22 cellular contexts compared by ENCODE assay signal in the genomic region with DNA sequence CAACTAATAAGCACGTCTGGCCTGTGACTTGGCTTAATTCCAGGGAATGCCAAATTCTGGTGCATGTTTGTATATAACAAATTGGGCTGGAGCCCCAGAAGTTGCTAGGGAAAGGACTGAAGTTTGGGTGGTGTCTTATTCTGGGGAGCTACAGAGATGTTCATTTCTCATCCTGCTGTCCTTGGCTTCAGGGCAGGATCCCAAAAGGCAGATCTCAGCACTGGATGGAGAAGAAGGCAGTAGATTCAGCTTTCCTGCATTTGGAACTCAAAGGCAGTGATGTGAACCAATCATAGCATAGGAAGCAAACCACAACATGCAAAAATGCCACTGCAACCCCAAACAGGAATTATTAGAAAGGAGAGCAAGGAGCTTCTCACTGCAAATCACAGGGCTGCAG.
DNase-seq lines count a peak whose midpoint lies in the region; ATAC-seq and TF ChIP-seq lines count a peak whose summit lies in the region.
"Had no signal": no experiment of that assay in that cellular context is flagged by ENCODE, and none has a peak within 500 bp of the region (broad histone marks: within the 10 kb centered on the region; RNA-seq: fewer than 3 reads in every experiment).

No MANE protein-coding gene starts in this region.

- TF ChIP-seq RAD21 in SK-N-SH (IDR thresholded peaks at IDR 0.05; ENCODE audit: low read length): no peak

- H3K27me3 ChIP-seq in left ventricle myocardium inferior (ENCODE audit: low read depth): no peaks in the 10 kb centered on the region
- H3K27me3 ChIP-seq in right cardiac atrium (ENCODE audit: control insufficient read depth, insufficient read depth): no peaks in the 10 kb centered on the region
- no peaks in the 10 kb centered on the region for H3K27me3 ChIP-seq in SK-N-SH (ENCODE audit: insufficient read depth)
- peaks cover 0 to 9% (median 0%) of the 10 kb centered on the region in 4 donors for H3K27me3 ChIP-seq in esophagus muscularis mucosa
- H3K27me3 ChIP-seq: BE2C, BLaER1 had no signal

- peak overlapping the region; percentile 76 for H3K27ac ChIP-seq in left ventricle myocardium inferior (replicated peaks)
- H3K27ac ChIP-seq in right cardiac atrium (ENCODE audit: low read length): no peak overlapping the region
- H3K27ac ChIP-seq in SK-N-SH (ENCODE audit: low read depth in 2 of 2, low read length in 1 of 2): no peak overlapping the region
- H3K27ac ChIP-seq in esophagus muscularis mucosa (replicated peaks in 1 of 4): no peak overlapping the region
- H3K27ac ChIP-seq: BLaER1 had no signal

- H3K9me3 ChIP-seq in left ventricle myocardium inferior (replicated peaks) (no peaks in the 10 kb centered on the region), right cardiac atrium (ENCODE audit: control insufficient read depth, low read length) (no peaks in the 10 kb centered on the region), SK-N-SH (no peaks in the 10 kb centered on the region), esophagus muscularis mucosa (no peaks in the 10 kb centered on the region)
- H3K9me3 ChIP-seq: BE2C, BLaER1 had no signal

- H2AFZ ChIP-seq in SK-N-SH (ENCODE audit: low read depth): no peak overlapping the region

- CTCF ChIA-PET in SK-N-SH (lab: Yijun Ruan, JAX): interaction anchor here (0.6 kb wide), 1 partner anchor 177 kb away, joined by 3 read pairs; no protein-coding TSS in a partner anchor

- H3K79me2 ChIP-seq in SK-N-SH (ENCODE audit: insufficient read depth): no peaks in the 10 kb centered on the region

- peaks cover 11% of the 10 kb centered on the region for H3F3A ChIP-seq in SK-N-SH (replicated peaks; ENCODE audit: insufficient read depth)

- H3K27ac Mint-ChIP-seq in effector memory CD8-positive, alpha-beta T cell: no peak overlapping the region
- H3K27ac Mint-ChIP-seq: CD14-positive monocyte; CD4-positive, alpha-beta memory T cell; CD4-positive, CD25-positive, alpha-beta regulatory T cell; CD8-positive, alpha-beta memory T cell had no signal

- H3K36me3 ChIP-seq in left ventricle myocardium inferior (no peaks in the 10 kb centered on the region), SK-N-SH (replicated peaks in 1 of 2; ENCODE audit: control insufficient read depth in 1 of 2, insufficient read depth in 2 of 2, low read length in 1 of 2) (no peaks in the 10 kb centered on the region), esophagus muscularis mucosa (no peaks in the 10 kb centered on the region)
- H3K36me3 ChIP-seq: BE2C, BLaER1 had no signal

- 23% methylated on average over 1 of the region's 1 CpG for WGBS in right cardiac atrium
- WGBS in SK-N-SH (ENCODE audit: low lambda C conversion rate): 54% methylated on average over 1 of the region's 1 CpG
- 17% methylated on average over 1 of the region's 1 CpG for WGBS in esophagus muscularis mucosa

- H3K9me3 Mint-ChIP-seq in effector memory CD8-positive, alpha-beta T cell: no peaks in the 10 kb centered on the region

- H4K20me1 ChIP-seq in SK-N-SH (ENCODE audit: insufficient read depth): no peaks in the 10 kb centered on the region
- H4K20me1 ChIP-seq: BLaER1 had no signal

- H3K4me3 Mint-ChIP-seq in effector memory CD8-positive, alpha-beta T cell: no peak overlapping the region
- H3K4me3 Mint-ChIP-seq: CD14-positive monocyte; CD4-positive, alpha-beta memory T cell; CD4-positive, CD25-positive, alpha-beta regulatory T cell; CD8-positive, alpha-beta memory T cell had no signal

- H3K9ac ChIP-seq in SK-N-SH: no peak overlapping the region
- H3K9ac ChIP-seq: BLaER1 had no signal

- H3K27me3 Mint-ChIP-seq in effector memory CD8-positive, alpha-beta T cell: peaks cover 15 to 28% of the 10 kb centered on the region in 2 donors

- H3K4me3 ChIP-seq in left ventricle myocardium inferior (no peak overlapping the region), right cardiac atrium (ENCODE audit: low read length) (no peak overlapping the region), SK-N-SH (ENCODE audit: low read depth in 2 of 2, low read length in 1 of 2) (no peak overlapping the region), esophagus muscularis mucosa (no peak overlapping the region)
- H3K4me3 ChIP-seq: BLaER1, GM12878 had no signal

- TF ChIP-seq CTCF in left ventricle myocardium inferior (IDR thresholded peaks at IDR 0.05; ENCODE audit: borderline replicate concordance) (no peak), SK-N-SH (IDR thresholded peaks at IDR 0.05) (no peak), esophagus muscularis mucosa (IDR thresholded peaks at IDR 0.05) (no peak)

- H3K4me1 Mint-ChIP-seq in effector memory CD8-positive, alpha-beta T cell (ENCODE audit: low read depth in 2 of 2): no peaks in the 10 kb centered on the region
- H3K4me1 Mint-ChIP-seq: CD4-positive, alpha-beta memory T cell; CD4-positive, CD25-positive, alpha-beta regulatory T cell; CD8-positive, alpha-beta memory T cell had no signal

- TF ChIP-seq EP300 in SK-N-SH (IDR thresholded peaks at IDR 0.05; ENCODE audit: borderline replicate concordance in 1 of 2, low read depth in 1 of 2, low read length in 1 of 2) (no peak), esophagus muscularis mucosa (IDR thresholded peaks at IDR 0.05) (no peak)

- H3K4me2 ChIP-seq in SK-N-SH: no peak overlapping the region
- H3K4me2 ChIP-seq: BLaER1 had no signal

- TF ChIP-seq POLR2A in esophagus muscularis mucosa (IDR thresholded peaks at IDR 0.05; ENCODE audit: low read depth): no peak

- ATAC-seq in right cardiac atrium (no peak), HG03097 (IDR thresholded peaks at IDR 0.05; ENCODE audit: low FRiP score, unreplicated experiment) (no peak)
- ATAC-seq in effector memory CD8-positive, alpha-beta T cell (replicated peaks): no peak
- ATAC-seq: GM12878 had no signal

- H3K9me2 ChIP-seq in SK-N-SH: no peaks in the 10 kb centered on the region

- H3K36me3 Mint-ChIP-seq in effector memory CD8-positive, alpha-beta T cell (ENCODE audit: insufficient read depth): no peaks in the 10 kb centered on the region
- H3K36me3 Mint-ChIP-seq: CD14-positive monocyte; CD4-positive, alpha-beta memory T cell; CD4-positive, CD25-positive, alpha-beta regulatory T cell; CD8-positive, alpha-beta memory T cell had no signal

- POLR2A ChIA-PET in SK-N-SH (lab: Yijun Ruan, JAX): interaction anchor here (0.8 kb wide), 2 partner anchors 10 to 12 kb away, joined by 3 read pairs; no protein-coding TSS in a partner anchor

- H3K4me1 ChIP-seq in left ventricle myocardium inferior (peaks cover 21% of the 10 kb centered on the region), right cardiac atrium (ENCODE audit: control insufficient read depth, insufficient read depth, low read length) (no peaks in the 10 kb centered on the region), SK-N-SH (ENCODE audit: control insufficient read depth in 1 of 2, insufficient read depth in 2 of 2, low read depth in 1 of 2, low read length in 1 of 2) (peaks cover 9 to 23% of the 10 kb centered on the region in 2 experiments; a peak in 3 of 4 replicates), esophagus muscularis mucosa (peaks cover 7 to 10% (median 9%) of the 10 kb centered on the region in 4 donors)
- H3K4me1 ChIP-seq: BE2C, BLaER1 had no signal

- DNase-seq in left ventricle myocardium inferior (no peak), right cardiac atrium (no peak), SK-N-SH (no peak), esophagus muscularis mucosa (ENCODE audit: extremely low spot score) (peak; percentile 55), DMS53 (lab: John Stamatoyannopoulos, UW) (no peak)
- no peak for DNase-seq in effector memory CD8-positive, alpha-beta T cell
- DNase-seq: 8988T; ACHN; BE2C; C1 segment of cervical spinal cord; CD4-positive, alpha-beta memory T cell; CD4-positive, CD25-positive, alpha-beta regulatory T cell; CD8-positive, alpha-beta memory T cell; COR-L47; DMS 273 treated with DMSO at 0.1 percent for 48 hours; DMS153; DMS79 treated with DMSO at 0.1 percent for 48 hours; GDM1 had no signal

- intact Hi-C loops in left ventricle myocardium inferior (cut with micrococcal nuclease): no loop called here
- intact Hi-C loops in right cardiac atrium (cut with DNase I): no loop called here
- intact Hi-C loops in esophagus muscularis mucosa (cut with DNase I): no loop called here

TF ChIP-seq in SK-N-SH, 30 proteins besides CTCF, POLR2A, EP300 and RAD21:
- no peak for TF ChIP-seq FOSL2 (IDR thresholded peaks at IDR 0.05; ENCODE audit: borderline replicate concordance, low read depth)
- no peak for TF ChIP-seq ZBTB33 (IDR thresholded peaks at IDR 0.05; ENCODE audit: borderline replicate concordance, low read depth)
- TF ChIP-seq NFIC (IDR thresholded peaks at IDR 0.05; ENCODE audit: borderline replicate concordance): peak; percentile 22; the same call in 1 of the 2 replicates
TF ChIP-seq in SK-N-SH: peak in this region for 1.
